Comparison of ENCODE assay signal across 19 cellular contexts in genomic region chr10:124151466-124152095, GRCh38. TPM values are rescaled to one million over a fixed set of nuclear protein-coding genes. Genes with fewer than 3 reads are reported as not detected.
DNase-seq lines count a peak whose midpoint lies in the region; ATAC-seq and TF ChIP-seq lines count a peak whose summit lies in the region.
"Had no signal": no experiment of that assay in that cellular context is flagged by ENCODE, and none has a peak within 500 bp of the region (broad histone marks: within the 10 kb centered on the region; RNA-seq: fewer than 3 reads in every experiment).

No MANE protein-coding gene starts in this region.

- no peak overlapping the region for H3K4me3 ChIP-seq in A673 (ENCODE audit: low read depth, low read length, poor library complexity, severe bottlenecking)
- H3K4me3 ChIP-seq in NT2/D1 (ENCODE audit: insufficient read length, low read depth), result no peak overlapping the region
- H3K4me3 ChIP-seq in esophagus (ENCODE audit: low read depth in 1 of 2, low read length in 2 of 2), result no peak overlapping the region
- no peak overlapping the region for H3K4me3 ChIP-seq in psoas muscle
- H3K4me3 ChIP-seq: K562, upper lobe of right lung had no signal

- peak in 2 of 4 donors; percentile 1 to 8 for ATAC-seq in psoas muscle
- ATAC-seq: K562; naive thymus-derived CD8-positive, alpha-beta T cell had no signal

- peaks cover 5% of the 10 kb centered on the region for H3K9me3 Mint-ChIP-seq in activated T-helper 1 cell treated with anti-CD3 and anti-CD28 coated beads, Interleukin-12 subunit alpha, Interleukin-12 subunit beta, Interleukin-2, Interleukin-4 antibody, amounts not matched to agents 30 ng/mL and 10 ng/mL and 1 ng/mL, durations not matched to agents 14 hours and 24 hours and 36 hours
- H3K9me3 Mint-ChIP-seq: naive thymus-derived CD8-positive, alpha-beta T cell had no signal

- H3K27me3 ChIP-seq in A673 (replicated peaks; ENCODE audit: insufficient read depth, low read depth, low read length, poor library complexity), result no peaks in the 10 kb centered on the region
- no peaks in the 10 kb centered on the region for H3K27me3 ChIP-seq in NT2/D1 (ENCODE audit: insufficient read depth, insufficient read length)
- no peaks in the 10 kb centered on the region for H3K27me3 ChIP-seq in esophagus (ENCODE audit: control insufficient read depth in 1 of 2, insufficient read depth in 2 of 2, low read length in 2 of 2)
- no peaks in the 10 kb centered on the region for H3K27me3 ChIP-seq in psoas muscle (ENCODE audit: insufficient read depth in 3 of 3, low read length in 2 of 3)
- H3K27me3 ChIP-seq: SJCRH30, upper lobe of right lung had no signal

- no peak overlapping the region for H3K27ac Mint-ChIP-seq in activated T-helper 1 cell treated with anti-CD3 and anti-CD28 coated beads, Interleukin-12 subunit alpha, Interleukin-12 subunit beta, Interleukin-2, Interleukin-4 antibody, amounts not matched to agents 30 ng/mL and 10 ng/mL and 1 ng/mL, durations not matched to agents 14 hours and 24 hours and 36 hours
- H3K27ac Mint-ChIP-seq: activated naive CD8-positive, alpha-beta T cell treated with anti-CD3 and anti-CD28 coated beads, Interleukin-2, amount 10 ng/mL, durations not matched to agents 7 days and 5 days had no signal

- intact Hi-C loops in A673 (cut with micrococcal nuclease; ENCODE audit: unreplicated experiment), result no loop called here
- intact Hi-C loops in psoas muscle (cut with DNase I), result loop anchor here in 1 of 2 donors (5.0 kb wide), 1 partner anchor 59 kb away; the partner anchor contains the start of gene CHST15
- intact Hi-C loops in activated T-helper 1 cell treated with anti-CD3 and anti-CD28 coated beads, Interleukin-12 subunit alpha, Interleukin-12 subunit beta, Interleukin-2, Interleukin-4 antibody, amounts not matched to agents 30 ng/mL and 10 ng/mL and 1 ng/mL, durations not matched to agents 14 hours and 24 hours and 36 hours (cut with micrococcal nuclease), result loop anchor here (5.0 kb wide), 1 partner anchor 114 kb away; no protein-coding TSS in a partner anchor

- CTCF ChIA-PET in A673 (lab: Charles Lee), result no interaction called here

- H3K27ac ChIP-seq in A673 (ENCODE audit: low read depth, low read length, poor library complexity, severe bottlenecking) (peak overlapping the region; percentile 71), esophagus (ENCODE audit: low read depth in 2 of 2, low read length in 1 of 2) (peak overlapping the region; percentile 14 to 43), psoas muscle (peak overlapping the region; percentile 81)

- BruUV-seq in A673 (replicated peaks; lab: Mats Ljungman, UMichigan), result no TSS peak

- WGBS in esophagus, 2 donors, result 86% methylated on average over 11 of the region's 11 CpGs
- WGBS in psoas muscle, 3 donors, result 62 to 80% (median 66%) methylated on average over 11 of the region's 11 CpGs

- no peaks in the 10 kb centered on the region for H3K36me3 Mint-ChIP-seq in activated T-helper 1 cell treated with anti-CD3 and anti-CD28 coated beads, Interleukin-12 subunit alpha, Interleukin-12 subunit beta, Interleukin-2, Interleukin-4 antibody, amounts not matched to agents 30 ng/mL and 10 ng/mL and 1 ng/mL, durations not matched to agents 14 hours and 24 hours and 36 hours (ENCODE audit: low read depth)
- H3K36me3 Mint-ChIP-seq: activated naive CD8-positive, alpha-beta T cell treated with anti-CD3 and anti-CD28 coated beads, Interleukin-2, amount 10 ng/mL, durations not matched to agents 7 days and 5 days; naive thymus-derived CD8-positive, alpha-beta T cell had no signal

- H3K27me3 Mint-ChIP-seq in activated T-helper 1 cell treated with anti-CD3 and anti-CD28 coated beads, Interleukin-12 subunit alpha, Interleukin-12 subunit beta, Interleukin-2, Interleukin-4 antibody, amounts not matched to agents 30 ng/mL and 10 ng/mL and 1 ng/mL, durations not matched to agents 14 hours and 24 hours and 36 hours (ENCODE audit: insufficient read depth), result peaks cover 5% of the 10 kb centered on the region

- peaks cover 14% of the 10 kb centered on the region for H3K4me1 Mint-ChIP-seq in activated T-helper 1 cell treated with anti-CD3 and anti-CD28 coated beads, Interleukin-12 subunit alpha, Interleukin-12 subunit beta, Interleukin-2, Interleukin-4 antibody, amounts not matched to agents 30 ng/mL and 10 ng/mL and 1 ng/mL, durations not matched to agents 14 hours and 24 hours and 36 hours (ENCODE audit: low read depth)

- POLR2A ChIA-PET in A673 (lab: Charles Lee; ENCODE audit: low non-redundant PET), result no interaction called here

- no peak for DNase-seq in A673 (ENCODE audit: low spot score)
- no peak for DNase-seq in NT2/D1 (ENCODE audit: low read depth, low spot score)
- peak in 1 of 2 donors; percentile 38 for DNase-seq in psoas muscle
- no peak for DNase-seq in NCI-H187 treated with DMSO at 0.1 percent for 48 hours (lab: John Stamatoyannopoulos, UW)
- DNase-seq in activated CD4-positive, CD25-positive, alpha-beta regulatory T cell treated with anti-CD3 and anti-CD28 coated beads, Interleukin-2, amount 50 U/mL, for 72 hours, result no peak
- no peak for DNase-seq in medulla oblongata (ENCODE audit: extremely low spot score)
- DNase-seq in activated T-helper 1 cell treated with anti-CD3 and anti-CD28 coated beads, Interleukin-12 subunit alpha, Interleukin-12 subunit beta, Interleukin-2, Interleukin-4 antibody, amounts not matched to agents 30 ng/mL and 10 ng/mL and 1 ng/mL, durations not matched to agents 14 hours and 24 hours and 36 hours (ENCODE audit: low spot score), result no peak
- DNase-seq: activated naive CD8-positive, alpha-beta T cell treated with anti-CD3 and anti-CD28 coated beads, Interleukin-2, amount 10 ng/mL, durations not matched to agents 7 days and 5 days; central memory CD4-positive, alpha-beta T cell; effector memory CD4-positive, alpha-beta T cell; GF-D8; NCI-H1092 treated with DMSO at 0.1 percent for 48 hours; stimulated activated CD4-positive, alpha-beta T cell treated with anti-CD3 and anti-CD28 coated beads, Interleukin-4, amount 100 ng/mL, for 1 hour; stimulated activated CD8-positive, alpha-beta memory T cell treated with anti-CD3 and anti-CD28 coated beads, Interleukin-4, amount 100 ng/mL, for 48 hours; upper lobe of right lung had no signal

- H3K36me3 ChIP-seq in A673 (ENCODE audit: insufficient read depth, low read length, poor library complexity, severe bottlenecking) (no peaks in the 10 kb centered on the region), NT2/D1 (ENCODE audit: insufficient read depth, insufficient read length, low read length) (no peaks in the 10 kb centered on the region), esophagus (ENCODE audit: control insufficient read depth in 2 of 2, insufficient read depth in 2 of 2, low read length in 1 of 2) (no peaks in the 10 kb centered on the region), psoas muscle (ENCODE audit: insufficient read depth in 1 of 2, low read depth in 1 of 2) (no peaks in the 10 kb centered on the region)
- H3K36me3 ChIP-seq: SJCRH30, upper lobe of right lung had no signal

- TF ChIP-seq CTCF in A673 (conservative IDR thresholded peaks at IDR 0.05; ENCODE audit: low read depth, low read length) (no peak), psoas muscle (IDR thresholded peaks at IDR 0.05) (no peak)

- no peaks in the 10 kb centered on the region for H3K9me3 ChIP-seq in A673 (ENCODE audit: low read depth, low read length, poor library complexity, severe bottlenecking)
- peaks cover 6% of the 10 kb centered on the region; the same call in 1 of the 2 replicates for H3K9me3 ChIP-seq in NT2/D1 (ENCODE audit: insufficient read depth, low read length)
- no peaks in the 10 kb centered on the region for H3K9me3 ChIP-seq in esophagus (ENCODE audit: control insufficient read depth in 2 of 2, insufficient read depth in 1 of 2, low read depth in 1 of 2, low read length in 1 of 2)
- H3K9me3 ChIP-seq in psoas muscle, result no peaks in the 10 kb centered on the region
- H3K9me3 ChIP-seq: SJCRH30, upper lobe of right lung had no signal

- H3K4me1 ChIP-seq in A673 (ENCODE audit: insufficient read depth, low read length, poor library complexity, severe bottlenecking), result peaks cover 31% of the 10 kb centered on the region
- peaks cover 9% of the 10 kb centered on the region for H3K4me1 ChIP-seq in NT2/D1 (ENCODE audit: insufficient read depth, insufficient read length)
- peaks cover 5 to 20% of the 10 kb centered on the region in 2 donors for H3K4me1 ChIP-seq in esophagus (ENCODE audit: control insufficient read depth in 2 of 2, insufficient read depth in 2 of 2, low read length in 1 of 2)
- peaks cover 33% of the 10 kb centered on the region for H3K4me1 ChIP-seq in psoas muscle

- H3K9ac ChIP-seq in NT2/D1 (ENCODE audit: insufficient read length, low read depth), result peak overlapping the region; percentile 21

- no peak overlapping the region for H3K4me3 Mint-ChIP-seq in activated T-helper 1 cell treated with anti-CD3 and anti-CD28 coated beads, Interleukin-12 subunit alpha, Interleukin-12 subunit beta, Interleukin-2, Interleukin-4 antibody, amounts not matched to agents 30 ng/mL and 10 ng/mL and 1 ng/mL, durations not matched to agents 14 hours and 24 hours and 36 hours
- H3K4me3 Mint-ChIP-seq: activated naive CD8-positive, alpha-beta T cell treated with anti-CD3 and anti-CD28 coated beads, Interleukin-2, amount 10 ng/mL, durations not matched to agents 7 days and 5 days had no signal

RNA-seq across cellular contexts. Expression of gene CHST15, which starts 58.2 kb away (rescaled TPM):
- 1.7 and 2.7 TPM in 2 replicates for total RNA-seq in A673 (2021)
- 1 to 10 TPM; 1.4 to 3.7 TPM for polyA plus RNA-seq in esophagus
- total RNA-seq in psoas muscle, result 10 to 100 TPM in 2 of 4 donors, 1 to 10 TPM in 2; 3.6 to 39.2 (median 12.1) TPM
- polyA plus RNA-seq in psoas muscle, result 10 to 100 TPM in 2 of 3 donors, 1 to 10 TPM in 1; 7.2 to 15.6 (median 10.4) TPM
- total RNA-seq in activated T-helper 1 cell treated with anti-CD3 and anti-CD28 coated beads, Interleukin-12 subunit alpha, Interleukin-12 subunit beta, Interleukin-2, Interleukin-4 antibody, amounts not matched to agents 30 ng/mL and 10 ng/mL and 1 ng/mL, durations not matched to agents 14 hours and 24 hours and 36 hours, result 0.15 and 0.18 TPM in 2 replicates

Comparison
In these comparisons a context has a peak if more than half of its experiments do, and no peak if none do; other contexts are left out.
1. H3K27ac ChIP-seq: peak in every context shown above with its lines; median percentile 81 in psoas muscle; 71 in A673; 28 in esophagus.